In the genomic region with DNA sequence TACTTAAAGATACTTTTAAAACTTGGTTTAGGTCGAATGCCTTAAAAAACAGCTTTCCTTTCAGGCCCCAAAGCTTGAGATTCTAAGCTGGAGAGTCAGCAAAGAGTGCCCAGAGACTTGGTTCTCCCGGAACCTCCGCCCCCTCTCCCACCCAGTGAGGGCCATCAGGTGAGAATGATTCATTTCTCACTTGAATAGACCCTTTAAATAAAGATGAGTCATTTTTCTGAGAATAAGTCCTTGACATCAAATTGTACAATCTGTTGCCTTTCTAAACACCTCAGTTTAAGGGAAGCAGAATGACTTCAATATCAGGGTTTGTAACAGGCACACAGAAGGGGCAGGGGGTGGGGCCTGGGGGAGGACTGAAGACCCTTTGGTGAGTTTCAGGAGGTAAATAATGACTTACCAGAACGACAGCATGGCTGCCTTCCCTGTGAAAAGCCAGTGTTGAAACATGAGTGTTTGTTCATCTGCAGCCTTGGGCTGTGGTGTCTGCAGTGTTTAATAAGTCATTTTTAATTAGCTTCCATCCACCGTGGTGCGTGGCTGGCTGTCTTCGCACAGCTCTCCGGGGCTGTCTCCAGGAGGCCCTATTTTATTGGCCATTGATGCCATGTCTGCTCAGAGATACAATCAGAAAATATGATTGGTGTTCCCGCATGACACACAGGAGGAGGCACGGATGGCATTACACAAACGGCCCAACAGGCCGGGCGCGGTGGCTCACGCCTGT, we compare ENCODE assay signal across 9 cellular contexts.
DNase-seq lines count a peak whose midpoint lies in the region; ATAC-seq, FAIRE-seq and TF ChIP-seq lines count a peak whose summit lies in the region.
"Had no signal": no experiment of that assay in that cellular context is flagged by ENCODE, and none has a peak within 500 bp of the region (broad histone marks: within the 10 kb centered on the region; RNA-seq: fewer than 3 reads in every experiment).

No MANE protein-coding gene starts in this region.

- intact Hi-C loops in pancreas (cut with DNase I): loop anchor here in 1 of 3 donors (5.0 kb wide), 1 partner anchor 285 kb away; no protein-coding TSS in a partner anchor

- H3K27ac ChIP-seq in pancreas: peak overlapping the region in 1 of 4 donors; percentile 24
- H3K27ac ChIP-seq: SK-N-MC had no signal

- ATAC-seq in pancreas (peak in 3 of 4 donors; percentile 45 to 69 (median 49)), HG03097 (IDR thresholded peaks at IDR 0.05; ENCODE audit: low FRiP score, unreplicated experiment) (no peak)

- no peak for FAIRE-seq in pancreas (lab: Jason Lieb, UNC)

- H3K4me3 Mint-ChIP-seq in activated T-cell treated with anti-CD3 and anti-CD28 coated beads, Interleukin-2, amount 50 U/mL, for 24 hours: no peak overlapping the region

- WGBS in pancreas, 2 donors: 53 to 60% methylated on average over 15 of the region's 15 CpGs

- no peak overlapping the region for H3K4me3 ChIP-seq in astrocyte of the cerebellum (ENCODE audit: low read depth, low read length)
- H3K4me3 ChIP-seq in pancreas: no peak overlapping the region
- H3K4me3 ChIP-seq: SK-N-MC had no signal

- H3K4me1 Mint-ChIP-seq in activated T-cell treated with anti-CD3 and anti-CD28 coated beads, Interleukin-2, amount 50 U/mL, for 24 hours (ENCODE audit: low read depth): peaks cover 20% of the 10 kb centered on the region

- in situ Hi-C loops in astrocyte of the cerebellum (cut with HindIII; ENCODE audit: low sequenced_read_pairs): loop anchor here (25.0 kb wide), 1 partner anchor 300 kb away; no protein-coding TSS in a partner anchor

- no peaks in the 10 kb centered on the region for H3K36me3 ChIP-seq in pancreas

- no peaks in the 10 kb centered on the region for H3K4me1 ChIP-seq in pancreas

- DNase-seq in activated T-cell treated with anti-CD3 and anti-CD28 coated beads for 48 hours (ENCODE audit: low read depth): peak; percentile 25
- no peak for DNase-seq in activated T-cell treated with anti-CD3 and anti-CD28 coated beads, Interleukin-2, amount 50 U/mL, for 24 hours
- DNase-seq in HK-2 (ENCODE audit: unreplicated experiment): peak; percentile 46
- DNase-seq in astrocyte of the cerebellum (ENCODE audit: low read depth): peak; percentile 27
- no peak for DNase-seq in pancreas
- no peak for DNase-seq in GDM1 (lab: John Stamatoyannopoulos, UW)
- DNase-seq in cerebellar nuclear complex (lab: John Stamatoyannopoulos, UW): no peak

- no peaks in the 10 kb centered on the region for H3K36me3 Mint-ChIP-seq in activated T-cell treated with anti-CD3 and anti-CD28 coated beads, Interleukin-2, amount 50 U/mL, for 24 hours (ENCODE audit: low read depth)

- H3K27me3 Mint-ChIP-seq in activated T-cell treated with anti-CD3 and anti-CD28 coated beads, Interleukin-2, amount 50 U/mL, for 24 hours: peaks cover 49% of the 10 kb centered on the region

- peaks cover 0 to 10% (median 0%) of the 10 kb centered on the region in 4 donors for H3K27me3 ChIP-seq in pancreas

- no peaks in the 10 kb centered on the region for H3K9me3 Mint-ChIP-seq in activated T-cell treated with anti-CD3 and anti-CD28 coated beads, Interleukin-2, amount 50 U/mL, for 24 hours

- no peak for TF ChIP-seq CTCF in astrocyte of the cerebellum (IDR thresholded peaks at IDR 0.05; ENCODE audit: low read depth, low read length, missing control alignments)
- TF ChIP-seq CTCF in pancreas (IDR thresholded peaks at IDR 0.05): no peak

- no peak overlapping the region for H3K27ac Mint-ChIP-seq in activated T-cell treated with anti-CD3 and anti-CD28 coated beads, Interleukin-2, amount 50 U/mL, for 24 hours

- H3K9me3 ChIP-seq in pancreas: no peaks in the 10 kb centered on the region

Comparison
In these comparisons a context has a peak if more than half of its experiments do, and no peak if none do; other contexts are left out.
1. DNase-seq: peak in activated T-cell treated with anti-CD3 and anti-CD28 coated beads for 48 hours (single experiment), HK-2 (single experiment) and astrocyte of the cerebellum (single experiment); none in activated T-cell treated with anti-CD3 and anti-CD28 coated beads, Interleukin-2, amount 50 U/mL, for 24 hours (single experiment), pancreas (0 of 6), GDM1 (single experiment) and cerebellar nuclear complex (0 of 2).